Comparison of ENCODE assay signal across 11 cellular contexts in genomic region chr2:28102455-28102874, GRCh38.
A peak's percentile ranks its signal among the peaks of the same experiment; 100 is the strongest.
DNase-seq lines count a peak whose midpoint lies in the region; ATAC-seq and TF ChIP-seq lines count a peak whose summit lies in the region.
"Had no signal": no experiment of that assay in that cellular context is flagged by ENCODE, and none has a peak within 500 bp of the region (broad histone marks: within the 10 kb centered on the region; RNA-seq: fewer than 3 reads in every experiment).

No MANE protein-coding gene starts in this region.

- intact Hi-C loops in left lung (cut with DNase I) (no loop called here), tibial artery (cut with DNase I; ENCODE audit: low total_unique reads) (no loop called here)
- intact Hi-C loops in activated CD4-positive, alpha-beta memory T cell treated with anti-CD3 and anti-CD28 coated beads for 36 hours (cut with micrococcal nuclease): no loop called here

- DNase-seq in KBM-7 (peak; percentile 14), brain pericyte (ENCODE audit: low read depth, low spot score) (peak; percentile 24), left lung (no peak), tibial artery (no peak), GM13977 (ENCODE audit: low spot score) (no peak)
- DNase-seq in activated CD4-positive, alpha-beta memory T cell treated with anti-CD3 and anti-CD28 coated beads for 36 hours: no peak
- DNase-seq: activated effector memory CD4-positive, alpha-beta T cell treated with anti-CD3 and anti-CD28 coated beads, Interleukin-2, amount 50 U/mL, for 16 hours; NCI-H2171 treated with DMSO at 0.1 percent for 48 hours had no signal

- POLR2A ChIA-PET in activated CD4-positive, alpha-beta memory T cell treated with anti-CD3 and anti-CD28 coated beads for 36 hours (lab: Charles Lee): no interaction called here

- peaks cover 3% of the 10 kb centered on the region for H3K36me3 Mint-ChIP-seq in activated CD4-positive, alpha-beta memory T cell treated with anti-CD3 and anti-CD28 coated beads for 36 hours
- H3K36me3 Mint-ChIP-seq: neural progenitor cell had no signal

- H3K9me3 Mint-ChIP-seq in activated CD4-positive, alpha-beta memory T cell treated with anti-CD3 and anti-CD28 coated beads for 36 hours: no peaks in the 10 kb centered on the region
- H3K9me3 Mint-ChIP-seq: neural progenitor cell had no signal

- H3K36me3 ChIP-seq in left lung: no peaks in the 10 kb centered on the region
- no peaks in the 10 kb centered on the region for H3K36me3 ChIP-seq in tibial artery
- H3K36me3 ChIP-seq: esophagus muscularis mucosa, neural progenitor cell had no signal

- H3K27ac ChIP-seq in left lung (peak overlapping the region; percentile 40 to 55), tibial artery (peak overlapping the region; percentile 59 to 64)
- H3K27ac ChIP-seq: neural progenitor cell had no signal

- no peaks in the 10 kb centered on the region for H3K27me3 Mint-ChIP-seq in activated CD4-positive, alpha-beta memory T cell treated with anti-CD3 and anti-CD28 coated beads for 36 hours

- CTCF ChIA-PET in activated CD4-positive, alpha-beta memory T cell treated with anti-CD3 and anti-CD28 coated beads for 36 hours (lab: Charles Lee): no interaction called here

- H3K4me3 ChIP-seq in left lung: no peak overlapping the region
- H3K4me3 ChIP-seq in tibial artery: peak overlapping the region; percentile 17 to 23
- H3K4me3 ChIP-seq: esophagus muscularis mucosa, neural progenitor cell had no signal

- H3K4me1 Mint-ChIP-seq in activated CD4-positive, alpha-beta memory T cell treated with anti-CD3 and anti-CD28 coated beads for 36 hours (ENCODE audit: low read depth): peaks cover 2% of the 10 kb centered on the region
- H3K4me1 Mint-ChIP-seq: neural progenitor cell had no signal

- no peak overlapping the region for H3K4me3 Mint-ChIP-seq in activated CD4-positive, alpha-beta memory T cell treated with anti-CD3 and anti-CD28 coated beads for 36 hours
- H3K4me3 Mint-ChIP-seq: neural progenitor cell had no signal

- in situ Hi-C loops in KBM-7 (cut with MboI; ENCODE audit: low pct_unique_long_range_greater_than_20kb, low sequenced_read_pairs) (no loop called here), GM13977 (cut with MboI; ENCODE audit: low pct_unique_long_range_greater_than_20kb, low sequenced_read_pairs, unreplicated experiment) (no loop called here)

- H3K9me3 ChIP-seq in left lung: no peaks in the 10 kb centered on the region
- H3K9me3 ChIP-seq in tibial artery: no peaks in the 10 kb centered on the region
- H3K9me3 ChIP-seq: esophagus muscularis mucosa had no signal

- H3K4me1 ChIP-seq in left lung (peaks cover 3 to 9% of the 10 kb centered on the region in 2 donors), tibial artery (peaks cover 0 to 63% (median 26%) of the 10 kb centered on the region in 4 donors)
- H3K4me1 ChIP-seq: neural progenitor cell had no signal

- H3K27ac Mint-ChIP-seq in activated CD4-positive, alpha-beta memory T cell treated with anti-CD3 and anti-CD28 coated beads for 36 hours: no peak overlapping the region
- H3K27ac Mint-ChIP-seq: neural progenitor cell had no signal

- peak; percentile 57 for ATAC-seq in left lung
- ATAC-seq in HG03039 (IDR thresholded peaks at IDR 0.05; ENCODE audit: unreplicated experiment): no peak

- no peak for TF ChIP-seq CTCF in left lung (IDR thresholded peaks at IDR 0.05)
- no peak for TF ChIP-seq CTCF in tibial artery (IDR thresholded peaks at IDR 0.05)
- no peak for TF ChIP-seq CTCF in GM13977 (IDR thresholded peaks at IDR 0.05; ENCODE audit: extremely low read depth, insufficient read depth, missing control alignments)

- H3K27me3 ChIP-seq in left lung (no peaks in the 10 kb centered on the region), tibial artery (no peaks in the 10 kb centered on the region)
- H3K27me3 ChIP-seq: esophagus muscularis mucosa, neural progenitor cell had no signal

Comparison
In these comparisons a context has a peak if more than half of its experiments do, and no peak if none do; other contexts are left out.
1. DNase-seq: peak in KBM-7 (single experiment) and brain pericyte (single experiment); none in left lung (0 of 2), tibial artery (0 of 2), activated CD4-positive, alpha-beta memory T cell treated with anti-CD3 and anti-CD28 coated beads for 36 hours (single experiment) and GM13977 (single experiment).
2. H3K4me3 ChIP-seq: peak in tibial artery (2 of 2); none in left lung (0 of 2).